In genomic region chr6:42259841-42260395, GRCh38 we compare ENCODE assay signal across 16 cellular contexts. TPM values are rescaled to one million over a fixed set of nuclear protein-coding genes. Genes with fewer than 3 reads are reported as not detected.
A peak's percentile ranks its signal among the peaks of the same experiment; 100 is the strongest.
DNase-seq lines count a peak whose midpoint lies in the region; ATAC-seq and TF ChIP-seq lines count a peak whose summit lies in the region.
"Had no signal": no experiment of that assay in that cellular context is flagged by ENCODE, and none has a peak within 500 bp of the region (broad histone marks: within the 10 kb centered on the region; RNA-seq: fewer than 3 reads in every experiment).

No MANE protein-coding gene starts in this region.

- no peak overlapping the region for H3K4me3 Mint-ChIP-seq in activated T-cell treated with anti-CD3 and anti-CD28 coated beads, Interleukin-2, amount 50 U/mL, for 72 hours
- H3K4me3 Mint-ChIP-seq: stimulated activated memory B cell treated with anti-CD40 and anti-IgM and Interleukin-4, amounts not matched to agents 10 μg/mL and 1 μg/mL and 100 μg/mL, for 72 hours; T-cell had no signal

- peaks cover 7 to 18% of the 10 kb centered on the region in 2 donors for H3K36me3 Mint-ChIP-seq in activated T-cell treated with anti-CD3 and anti-CD28 coated beads, Interleukin-2, amount 50 U/mL, for 72 hours (ENCODE audit: insufficient read depth in 2 of 2)

- CTCF ChIA-PET in OCI-LY7 (lab: Charles Lee; ENCODE audit: unreplicated experiment): interaction anchor here (1.0 kb wide), 1 partner anchor 288 kb away, joined by 5 read pairs; no protein-coding TSS in a partner anchor

- no peak for ATAC-seq in activated T-cell treated with anti-CD3 and anti-CD28 coated beads, Interleukin-2, amount 50 U/mL, for 72 hours (replicated peaks in 1 of 2)
- ATAC-seq in HG03039 (IDR thresholded peaks at IDR 0.05; ENCODE audit: unreplicated experiment): no peak

- H3K9me3 ChIP-seq in OCI-LY7 (ENCODE audit: low read length) (no peaks in the 10 kb centered on the region), hepatocyte (ENCODE audit: low read depth) (no peaks in the 10 kb centered on the region), suprapubic skin (no peaks in the 10 kb centered on the region), Karpas-422 (ENCODE audit: low read length) (no peaks in the 10 kb centered on the region)
- H3K9me3 ChIP-seq: left lung had no signal

- no peak overlapping the region for H3K9ac ChIP-seq in Karpas-422 (ENCODE audit: low read length)

- H3K4me2 ChIP-seq in OCI-LY7 (ENCODE audit: low read length) (peak overlapping the region; percentile 48; the same call in 1 of the 2 replicates), hepatocyte (no peak overlapping the region), Karpas-422 (ENCODE audit: low read depth, low read length, poor library complexity, severe bottlenecking) (no peak overlapping the region)

- H3K27me3 ChIP-seq in hepatocyte: no peaks in the 10 kb centered on the region
- H3K27me3 ChIP-seq in suprapubic skin: no peaks in the 10 kb centered on the region
- no peaks in the 10 kb centered on the region for H3K27me3 ChIP-seq in Karpas-422 (ENCODE audit: low read length)
- H3K27me3 ChIP-seq: foreskin keratinocyte, left lung had no signal

- intact Hi-C loops in OCI-LY7 (cut with micrococcal nuclease; ENCODE audit: unreplicated experiment): loop anchor here (2.0 to 5.0 kb wide), 2 partner anchors 272 to 287 kb away; no protein-coding TSS in a partner anchor

- peaks cover 22% of the 10 kb centered on the region for H3K4me1 Mint-ChIP-seq in activated T-cell treated with anti-CD3 and anti-CD28 coated beads, Interleukin-2, amount 50 U/mL, for 72 hours (ENCODE audit: low read depth)

- H3K4me1 ChIP-seq in OCI-LY7 (ENCODE audit: insufficient read depth, low read length, poor library complexity, severe bottlenecking) (peaks cover 8% of the 10 kb centered on the region), hepatocyte (ENCODE audit: insufficient read depth) (peaks cover 19% of the 10 kb centered on the region), suprapubic skin (peaks cover 28% of the 10 kb centered on the region), Karpas-422 (ENCODE audit: low read length) (no peaks in the 10 kb centered on the region; the same call in 1 of the 2 replicates)
- H3K4me1 ChIP-seq: foreskin keratinocyte, left lung had no signal

- H3K9me2 ChIP-seq in OCI-LY7 (ENCODE audit: insufficient read depth, low read length) (no peaks in the 10 kb centered on the region), hepatocyte (replicated peaks; ENCODE audit: insufficient read depth) (no peaks in the 10 kb centered on the region), Karpas-422 (replicated peaks; ENCODE audit: insufficient read depth, low read length) (no peaks in the 10 kb centered on the region)

- POLR2A ChIA-PET in OCI-LY7 (lab: Charles Lee): no interaction called here

- TF ChIP-seq CTCF in OCI-LY7 (conservative IDR thresholded peaks at IDR 0.05; ENCODE audit: low read length) (no peak), hepatocyte (IDR thresholded peaks at IDR 0.05; ENCODE audit: poor library complexity) (no peak), suprapubic skin (IDR thresholded peaks at IDR 0.05) (no peak)

- BruUV-seq in OCI-LY7 (replicated peaks; lab: Mats Ljungman, UMichigan): no TSS peak

- H3K9me3 Mint-ChIP-seq in activated T-cell treated with anti-CD3 and anti-CD28 coated beads, Interleukin-2, amount 50 U/mL, for 72 hours: no peaks in the 10 kb centered on the region
- H3K9me3 Mint-ChIP-seq: stimulated activated memory B cell treated with anti-CD40 and anti-IgM and Interleukin-4, amounts not matched to agents 10 μg/mL and 1 μg/mL and 100 μg/mL, for 72 hours; T-cell had no signal

- no peak overlapping the region for H2AFZ ChIP-seq in OCI-LY7 (ENCODE audit: low read length)
- no peak overlapping the region for H2AFZ ChIP-seq in hepatocyte
- H2AFZ ChIP-seq in Karpas-422 (ENCODE audit: low read length): no peak overlapping the region

- TF ChIP-seq EP300 in suprapubic skin (IDR thresholded peaks at IDR 0.05): no peak

- H4K20me1 ChIP-seq in OCI-LY7 (ENCODE audit: insufficient read depth, low read length): no peaks in the 10 kb centered on the region
- no peaks in the 10 kb centered on the region for H4K20me1 ChIP-seq in hepatocyte (ENCODE audit: insufficient read depth, poor library complexity, severe bottlenecking)
- H4K20me1 ChIP-seq in Karpas-422 (ENCODE audit: insufficient read depth, low read depth, low read length): no peaks in the 10 kb centered on the region

- no peak for DNase-seq in activated T-cell treated with anti-CD3 and anti-CD28 coated beads, Interleukin-2, amount 50 U/mL, for 72 hours
- DNase-seq in activated T-cell treated with anti-CD3 and anti-CD28 coated beads, Interleukin-2, amount 50 U/mL, for 1 hour: no peak
- no peak for DNase-seq in OCI-LY7 (ENCODE audit: low spot score)
- DNase-seq in hepatocyte (ENCODE audit: low spot score): no peak
- DNase-seq in suprapubic skin (ENCODE audit: low spot score in 2 of 2): no peak
- DNase-seq in Karpas-422: no peak
- DNase-seq in dermis blood vessel endothelial cell: no peak
- DNase-seq: anterior cingulate cortex, DMS79, foreskin keratinocyte, left lung, NCI-H1105 treated with DMSO at 0.1 percent for 48 hours, RPMI8226, T-cell had no signal

- peak overlapping the region; percentile 42 for H3K4me3 ChIP-seq in OCI-LY7 (ENCODE audit: low read depth, low read length, poor library complexity, severe bottlenecking)
- no peak overlapping the region for H3K4me3 ChIP-seq in hepatocyte
- H3K4me3 ChIP-seq in suprapubic skin: peak overlapping the region; percentile 13
- no peak overlapping the region for H3K4me3 ChIP-seq in Karpas-422 (ENCODE audit: low read length)
- H3K4me3 ChIP-seq: left lung had no signal

- 77% methylated on average over 10 of the region's 10 CpGs for WGBS in hepatocyte (ENCODE audit: low lambda C conversion rate, missing lambda C conversion rate)
- WGBS in suprapubic skin: 75% methylated on average over 10 of the region's 10 CpGs

- peak overlapping the region; percentile 46 for H3K27ac Mint-ChIP-seq in activated T-cell treated with anti-CD3 and anti-CD28 coated beads, Interleukin-2, amount 50 U/mL, for 72 hours
- H3K27ac Mint-ChIP-seq: stimulated activated memory B cell treated with anti-CD40 and anti-IgM and Interleukin-4, amounts not matched to agents 10 μg/mL and 1 μg/mL and 100 μg/mL, for 72 hours; T-cell had no signal

- H3K79me2 ChIP-seq in OCI-LY7 (ENCODE audit: insufficient read depth, low read depth, low read length) (no peaks in the 10 kb centered on the region), hepatocyte (no peaks in the 10 kb centered on the region), Karpas-422 (ENCODE audit: low read length) (no peaks in the 10 kb centered on the region)

- H3K27ac ChIP-seq in OCI-LY7 (ENCODE audit: low read depth, low read length, poor library complexity, severe bottlenecking): no peak overlapping the region
- H3K27ac ChIP-seq in hepatocyte: peak overlapping the region; percentile 67
- H3K27ac ChIP-seq in suprapubic skin: peak overlapping the region; percentile 57
- H3K27ac ChIP-seq in Karpas-422 (ENCODE audit: low read length): no peak overlapping the region
- H3K27ac ChIP-seq: foreskin keratinocyte, left lung had no signal

- TF ChIP-seq POLR2A in suprapubic skin (IDR thresholded peaks at IDR 0.05): no peak

- H3K27me3 Mint-ChIP-seq in activated T-cell treated with anti-CD3 and anti-CD28 coated beads, Interleukin-2, amount 50 U/mL, for 72 hours (ENCODE audit: low read depth): no peaks in the 10 kb centered on the region
- H3K27me3 Mint-ChIP-seq: stimulated activated memory B cell treated with anti-CD40 and anti-IgM and Interleukin-4, amounts not matched to agents 10 μg/mL and 1 μg/mL and 100 μg/mL, for 72 hours; T-cell had no signal

- H3K36me3 ChIP-seq in OCI-LY7 (ENCODE audit: insufficient read depth, low read length) (0 out of 2 replicates have a peak, but pooled peaks cover 3% of the 10 kb centered on the region), hepatocyte (replicated peaks; ENCODE audit: insufficient read depth, low read depth) (no peaks in the 10 kb centered on the region), suprapubic skin (peaks cover 36% of the 10 kb centered on the region), Karpas-422 (ENCODE audit: insufficient read depth, low read length) (peaks cover 36% of the 10 kb centered on the region; the same call in 1 of the 2 replicates)

RNA-seq across cellular contexts. Expression of gene MRPS10, which starts 42.3 kb away (rescaled TPM):
- 10 to 100 TPM; 39.0 to 39.8 TPM for total RNA-seq in activated T-cell treated with anti-CD3 and anti-CD28 coated beads, Interleukin-2, amount 50 U/mL, for 72 hours
- 25.1 and 25.8 TPM in 2 replicates for total RNA-seq in OCI-LY7 (2014; rRNA removed; shearing (Covaris generic))
- total RNA-seq in OCI-LY7 (2022): 44.6 and 45.0 TPM in 2 replicates
- total RNA-seq in hepatocyte: 38.6 and 42.8 TPM in 2 replicates
- polyA plus RNA-seq in hepatocyte: 26.8 and 27.7 TPM in 2 replicates
- total RNA-seq in suprapubic skin: 10 to 100 TPM; 17.7 to 20.8 (median 20.3) TPM
- 34.7 and 54.2 TPM in 2 replicates for total RNA-seq in Karpas-422 (2014; rRNA removed; shearing (Covaris generic); ENCODE audit: low replicate concordance)
- 34.0 and 48.0 TPM in 2 replicates for total RNA-seq in dermis blood vessel endothelial cell

Comparison
In these comparisons a context has a peak if more than half of its experiments do, and no peak if none do; other contexts are left out.
1. H3K27ac ChIP-seq: peak in hepatocyte (single experiment) and suprapubic skin (single experiment); none in OCI-LY7 (single experiment) and Karpas-422 (single experiment).
2. H3K4me3 ChIP-seq: peak in OCI-LY7 (single experiment) and suprapubic skin (single experiment); none in hepatocyte (single experiment) and Karpas-422 (single experiment).